17 cellular contexts compared by ENCODE assay signal in genomic region chr20:496126-496696, GRCh38. TPM values are rescaled to one million over a fixed set of nuclear protein-coding genes. Genes with fewer than 3 reads are reported as not detected.
DNase-seq lines count a peak whose midpoint lies in the region; ATAC-seq and TF ChIP-seq lines count a peak whose summit lies in the region.
"Had no signal": no experiment of that assay in that cellular context is flagged by ENCODE, and none has a peak within 500 bp of the region (broad histone marks: within the 10 kb centered on the region; RNA-seq: fewer than 3 reads in every experiment).

No MANE protein-coding gene starts in this region.

- H2BK12ac ChIP-seq in mesenchymal stem cell (ENCODE audit: low read length in 2 of 2), result no peak overlapping the region

- no peak overlapping the region for H3K4me2 ChIP-seq in mesenchymal stem cell (ENCODE audit: low read length, poor library complexity, severe bottlenecking)

- peaks cover 7% of the 10 kb centered on the region for H3K36me3 ChIP-seq in breast epithelium
- H3K36me3 ChIP-seq in esophagus squamous epithelium, result peaks cover 12 to 94% (median 12%) of the 10 kb centered on the region in 3 donors
- peaks cover 18 to 89% of the 10 kb centered on the region in 2 experiments for H3K36me3 ChIP-seq in mesenchymal stem cell (ENCODE audit: control insufficient read depth in 1 of 2, insufficient read depth in 2 of 2, low read depth in 1 of 2, low read length in 2 of 2)
- peaks cover 94% of the 10 kb centered on the region for H3K36me3 ChIP-seq in upper lobe of right lung

- H3K4me1 Mint-ChIP-seq in MCF 10A (ENCODE audit: insufficient read depth, unreplicated experiment) (no peaks in the 10 kb centered on the region), chondrocyte (ENCODE audit: low read depth) (no peaks in the 10 kb centered on the region)

- no peak overlapping the region for H3K4ac ChIP-seq in mesenchymal stem cell (ENCODE audit: low read depth in 1 of 2, low read length in 2 of 2)

- H3K27me3 ChIP-seq in breast epithelium, result no peaks in the 10 kb centered on the region
- no peaks in the 10 kb centered on the region for H3K27me3 ChIP-seq in esophagus squamous epithelium
- H3K27me3 ChIP-seq in mesenchymal stem cell (ENCODE audit: control insufficient read depth in 1 of 2, insufficient read depth in 1 of 2, low read length in 2 of 2), result no peaks in the 10 kb centered on the region
- H3K27me3 ChIP-seq in upper lobe of right lung, result no peaks in the 10 kb centered on the region

- no peak overlapping the region for H3K18ac ChIP-seq in mesenchymal stem cell (ENCODE audit: low read depth in 1 of 2, low read length in 2 of 2)

- H3K4me3 ChIP-seq in breast epithelium, result no peak overlapping the region
- H3K4me3 ChIP-seq in esophagus squamous epithelium, result no peak overlapping the region
- no peak overlapping the region for H3K4me3 ChIP-seq in mesenchymal stem cell (ENCODE audit: insufficient read depth in 1 of 2, low read depth in 1 of 2, low read length in 2 of 2)
- H3K4me3 ChIP-seq in upper lobe of right lung, result no peak overlapping the region
- H3K4me3 ChIP-seq: GM12878 had no signal

- H4K8ac ChIP-seq in mesenchymal stem cell (ENCODE audit: low read length), result no peak overlapping the region

- intact Hi-C loops in breast epithelium (cut with DNase I; ENCODE audit: low total_unique reads), result no loop called here
- intact Hi-C loops in MCF 10A (cut with micrococcal nuclease), result no loop called here
- intact Hi-C loops in esophagus squamous epithelium (cut with DNase I), result no loop called here
- intact Hi-C loops in upper lobe of right lung (cut with DNase I), result no loop called here

- H3K79me1 ChIP-seq in mesenchymal stem cell (replicated peaks; ENCODE audit: low read length, poor library complexity, severe bottlenecking), result peaks cover 22% of the 10 kb centered on the region

- no peak overlapping the region for H3K9ac ChIP-seq in mesenchymal stem cell (ENCODE audit: low read length)

- TF ChIP-seq CTCF in breast epithelium (IDR thresholded peaks at IDR 0.05) (no peak), MCF 10A (IDR thresholded peaks at IDR 0.05; ENCODE audit: unreplicated experiment) (no peak), esophagus squamous epithelium (IDR thresholded peaks at IDR 0.05) (no peak), upper lobe of right lung (IDR thresholded peaks at IDR 0.05) (no peak), chondrocyte (IDR thresholded peaks at IDR 0.05) (no peak)

- H3K9me3 Mint-ChIP-seq in MCF 10A (ENCODE audit: unreplicated experiment) (no peaks in the 10 kb centered on the region), chondrocyte (ENCODE audit: low read depth) (no peaks in the 10 kb centered on the region)
- H3K9me3 Mint-ChIP-seq: natural killer cell treated with Interleukin-12 subunit alpha and Interleukin-12 subunit beta and Interleukin-15 and Interleukin-18, amount 100 ng/mL, for 72 hours had no signal

- H2BK5ac ChIP-seq in mesenchymal stem cell (ENCODE audit: low read depth, low read length, poor library complexity, severe bottlenecking), result no peak overlapping the region

- no peaks in the 10 kb centered on the region for H3K9me3 ChIP-seq in breast epithelium
- H3K9me3 ChIP-seq in esophagus squamous epithelium, result no peaks in the 10 kb centered on the region
- no peaks in the 10 kb centered on the region for H3K9me3 ChIP-seq in mesenchymal stem cell (ENCODE audit: control insufficient read depth, low read length)
- no peaks in the 10 kb centered on the region for H3K9me3 ChIP-seq in upper lobe of right lung

- H2BK120ac ChIP-seq in mesenchymal stem cell (ENCODE audit: low read depth, low read length), result no peak overlapping the region

- POLR2A ChIA-PET in MCF 10A (lab: Yijun Ruan, JAX), result interaction anchor here (0.6 to 2.5 kb wide), 4 partner anchors 8 to 150 kb away, joined by 3 to 7 read pairs (median 4); no protein-coding TSS in a partner anchor

- no peak for TF ChIP-seq POLR2A in breast epithelium (IDR thresholded peaks at IDR 0.05)
- TF ChIP-seq POLR2A in esophagus squamous epithelium (IDR thresholded peaks at IDR 0.05), result no peak

- CTCF ChIA-PET in MCF 10A (lab: Yijun Ruan, JAX), result interaction anchor here (1.0 to 2.1 kb wide), 5 partner anchors 16 to 244 kb away, joined by 3 to 7 read pairs (median 4); no protein-coding TSS in a partner anchor

- no TSS peak for BruUV-seq in MCF 10A (replicated peaks; lab: Mats Ljungman, UMichigan)

- H2AFZ ChIP-seq in mesenchymal stem cell (ENCODE audit: low read depth, low read length), result no peak overlapping the region

- ATAC-seq in upper lobe of right lung (no peak), GM21723 (IDR thresholded peaks at IDR 0.05; ENCODE audit: unreplicated experiment) (no peak)
- ATAC-seq: GM12878; natural killer cell treated with Interleukin-12 subunit alpha and Interleukin-12 subunit beta and Interleukin-15 and Interleukin-18, amount 100 ng/mL, for 72 hours had no signal

- H3K27ac Mint-ChIP-seq in MCF 10A (ENCODE audit: low read depth, unreplicated experiment) (no peak overlapping the region), chondrocyte (ENCODE audit: unreplicated experiment) (no peak overlapping the region)
- H3K27ac Mint-ChIP-seq: natural killer cell treated with Interleukin-12 subunit alpha and Interleukin-12 subunit beta and Interleukin-15 and Interleukin-18, amount 100 ng/mL, for 72 hours had no signal

- H3K14ac ChIP-seq in mesenchymal stem cell (ENCODE audit: low read length in 2 of 2), result no peak overlapping the region

- H2AK5ac ChIP-seq in mesenchymal stem cell (ENCODE audit: low read length, severe bottlenecking), result no peak overlapping the region

- H4K91ac ChIP-seq in mesenchymal stem cell (ENCODE audit: low read length), result no peak overlapping the region

- no peak overlapping the region for H2BK15ac ChIP-seq in mesenchymal stem cell (ENCODE audit: low read depth, poor library complexity, severe bottlenecking)

- DNase-seq in breast epithelium (ENCODE audit: low spot score in 2 of 2) (no peak), MCF 10A (ENCODE audit: unreplicated experiment) (no peak), esophagus squamous epithelium (lab: John Stamatoyannopoulos, UW) (no peak), mesenchymal stem cell (peak; percentile 88), upper lobe of right lung (no peak), chondrocyte (ENCODE audit: low spot score) (no peak), CD1c-positive myeloid dendritic cell (ENCODE audit: extremely low spot score) (no peak)
- DNase-seq: ACHN; activated CD4-positive, alpha-beta T cell treated with anti-CD3 and anti-CD28 coated beads, Interleukin-2, amount 50 U/mL, for 1 hour; activated effector memory CD4-positive, alpha-beta T cell treated with anti-CD3 and anti-CD28 coated beads, Interleukin-2, amount 50 U/mL, for 16 hours; DMS153; foreskin fibroblast; NCI-H226 had no signal

- H3K27ac ChIP-seq in breast epithelium, result peak overlapping the region; percentile 10 to 23
- peak overlapping the region in 3 of 4 donors; percentile 31 to 53 (median 45) for H3K27ac ChIP-seq in esophagus squamous epithelium
- no peak overlapping the region for H3K27ac ChIP-seq in mesenchymal stem cell (ENCODE audit: low read length, poor library complexity, severe bottlenecking)
- peak overlapping the region; percentile 6 for H3K27ac ChIP-seq in upper lobe of right lung
- H3K27ac ChIP-seq: HL-60 had no signal

- H3K36me3 Mint-ChIP-seq in MCF 10A (ENCODE audit: insufficient read depth, unreplicated experiment) (peaks cover 87% of the 10 kb centered on the region), chondrocyte (ENCODE audit: low read depth) (peaks cover 29% of the 10 kb centered on the region)

- no peak overlapping the region for H3K23ac ChIP-seq in mesenchymal stem cell (ENCODE audit: low read length in 2 of 2)

- no peaks in the 10 kb centered on the region for H3K4me1 ChIP-seq in breast epithelium
- peaks cover 0 to 28% (median 5%) of the 10 kb centered on the region in 3 donors for H3K4me1 ChIP-seq in esophagus squamous epithelium
- no peaks in the 10 kb centered on the region for H3K4me1 ChIP-seq in mesenchymal stem cell (ENCODE audit: control insufficient read depth, insufficient read depth, low read depth, low read length)
- no peaks in the 10 kb centered on the region for H3K4me1 ChIP-seq in upper lobe of right lung

- 31 to 40% methylated on average over 2 of the region's 2 CpGs for WGBS in esophagus squamous epithelium, 2 donors
- WGBS in mesenchymal stem cell, result 67% methylated on average over 2 of the region's 2 CpGs

- no peaks in the 10 kb centered on the region for H3K27me3 Mint-ChIP-seq in MCF 10A (ENCODE audit: insufficient read depth, unreplicated experiment)
- no peaks in the 10 kb centered on the region for H3K27me3 Mint-ChIP-seq in chondrocyte (ENCODE audit: low read depth)
- H3K27me3 Mint-ChIP-seq: natural killer cell treated with Interleukin-12 subunit alpha and Interleukin-12 subunit beta and Interleukin-15 and Interleukin-18, amount 100 ng/mL, for 72 hours had no signal

- H3K4me3 Mint-ChIP-seq in MCF 10A (ENCODE audit: unreplicated experiment), result no peak overlapping the region
- H3K4me3 Mint-ChIP-seq in chondrocyte (ENCODE audit: unreplicated experiment), result no peak overlapping the region
- H3K4me3 Mint-ChIP-seq: natural killer cell treated with Interleukin-12 subunit alpha and Interleukin-12 subunit beta and Interleukin-15 and Interleukin-18, amount 100 ng/mL, for 72 hours had no signal

RNA-seq across cellular contexts. Expression of gene TBC1D20, which starts 33.9 kb away (rescaled TPM):
- total RNA-seq in breast epithelium (10 to 100 TPM; 37.7 to 56.6 (median 42.3) TPM), MCF 10A (2022) (32.5 and 36.0 TPM in 2 replicates), esophagus squamous epithelium (10 to 100 TPM; 18.1 to 33.2 (median 26.0) TPM), upper lobe of right lung (38.4 TPM), chondrocyte (56.2 to 64.7 TPM (median 64.0 TPM) in 3 replicates)
- polyA plus RNA-seq in mesenchymal stem cell (2013, experiment 1 of 2), result 34.7 TPM
- polyA plus RNA-seq in mesenchymal stem cell (2013, experiment 2 of 2), result 36.0 TPM

RNA-seq across cellular contexts. Expression of gene CSNK2A1, which starts 47.4 kb away (rescaled TPM):
- total RNA-seq in breast epithelium, result 10 to 100 TPM; 55.0 to 90.9 (median 77.7) TPM
- 271 and 297 TPM in 2 replicates for total RNA-seq in MCF 10A (2022)
- total RNA-seq in esophagus squamous epithelium, result 10 to 100 TPM; 67.5 to 86.3 (median 78.9) TPM
- polyA plus RNA-seq in mesenchymal stem cell (2013, experiment 1 of 2), result 101 TPM
- 99.4 TPM for polyA plus RNA-seq in mesenchymal stem cell (2013, experiment 2 of 2)
- 84.8 TPM for total RNA-seq in upper lobe of right lung
- total RNA-seq in chondrocyte, result 121 to 129 TPM (median 122 TPM) in 3 replicates
